ENCODE assay signal across 8 cellular contexts in the genomic region with DNA sequence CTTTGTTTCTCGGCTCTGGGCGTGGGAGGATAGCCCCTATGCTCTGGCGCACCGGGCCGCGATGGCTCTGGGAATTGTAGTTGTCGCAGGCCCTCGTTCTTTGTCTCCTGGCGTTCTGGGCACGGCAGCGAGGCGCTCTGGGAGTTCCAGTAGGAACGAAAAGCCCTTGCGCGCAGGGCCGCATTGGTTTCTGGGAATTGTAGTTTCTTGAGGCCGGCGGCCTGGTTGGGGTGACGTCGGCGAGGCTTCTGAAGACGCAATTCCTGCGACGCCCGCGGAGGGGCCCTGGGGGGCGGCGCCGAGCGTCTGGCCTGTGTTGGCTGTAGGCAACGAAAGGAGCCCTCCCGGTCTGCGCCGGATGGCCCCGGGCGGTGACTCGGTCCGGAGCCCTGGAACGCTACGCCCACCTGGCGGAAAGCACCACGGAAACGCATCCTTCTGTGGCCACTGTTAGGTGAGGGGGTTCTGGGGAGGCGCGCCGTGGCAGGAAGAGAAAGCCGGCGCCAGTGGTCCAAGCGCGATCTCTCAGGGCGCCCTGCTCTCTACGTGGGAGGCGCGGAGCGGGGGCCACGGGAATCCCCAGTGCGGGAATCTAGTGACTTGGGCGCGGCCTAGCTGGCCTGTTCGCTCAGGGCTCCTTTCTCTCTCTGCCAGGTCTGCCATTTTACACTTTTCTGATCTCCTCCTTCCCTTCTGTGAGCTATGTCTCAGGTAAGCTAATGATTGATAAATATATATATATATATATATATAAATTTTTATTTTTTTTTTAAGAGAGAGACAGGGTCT. TPM values are rescaled to one million over a fixed set of nuclear protein-coding genes. Genes with fewer than 3 reads are reported as not detected.
DNase-seq lines count a peak whose midpoint lies in the region; ATAC-seq, FAIRE-seq and TF ChIP-seq lines count a peak whose summit lies in the region.

Gene ZNF140 (plus strand): TSS at position 305 of the 789 bp plus-strand sequence. CDS start 398 bp downstream, at position 703.

- intact Hi-C loops in stomach (cut with DNase I; ENCODE audit: low total_unique reads), result no loop called here

- peak within 1 kb of the TSS; percentile 36 to 83 for H3K4me3 ChIP-seq in DND-41 (ENCODE audit: low read depth in 1 of 2, low read length in 2 of 2)
- H3K4me3 ChIP-seq in stomach, result peak within 1 kb of the TSS; percentile 69 to 86 (median 82)

- ATAC-seq in DND-41 (ENCODE audit: insufficient read depth, low read depth), result peak; percentile 71
- peak; percentile 75 for ATAC-seq in GM21529 (IDR thresholded peaks at IDR 0.05; ENCODE audit: unreplicated experiment)

- H3K27ac Mint-ChIP-seq in IgD-negative memory B cell, result peak within 1 kb of the TSS in 1 of 3 donors; percentile 85
- H3K27ac Mint-ChIP-seq in nephron progenitor cell, result no peak within 1 kb of the TSS

- peak; percentile 91 for DNase-seq in DND-41
- DNase-seq in RCC 7860 (ENCODE audit: low spot score), result peak; percentile 81
- DNase-seq in activated effector memory CD4-positive, alpha-beta T cell treated with Interleukin-2 at 50 U/mL for 16 hours, result peak; percentile 90
- DNase-seq in fibroblast of the conjunctiva (ENCODE audit: low read depth), result peak; percentile 95
- DNase-seq in nephron progenitor cell, result peak; percentile 95
- peak; percentile 95 for DNase-seq in stomach

- no peaks in the 10 kb centered on the region for H4K20me1 ChIP-seq in DND-41 (ENCODE audit: insufficient read depth, low read length)

- H3K4me1 Mint-ChIP-seq in IgD-negative memory B cell (peaks cover 0 to 11% (median 0%) of the 10 kb centered on the region in 3 donors), nephron progenitor cell (no peaks in the 10 kb centered on the region)

- no peak for FAIRE-seq in RCC 7860 (lab: Jason Lieb, UNC)

- H2AFZ ChIP-seq in DND-41 (ENCODE audit: low read depth, low read length), result peak within 1 kb of the TSS; percentile 83

- peak within 1 kb of the TSS; percentile 64 for H3K9ac ChIP-seq in DND-41 (ENCODE audit: low read depth, low read length)

- no peak for TF ChIP-seq POLR2A in stomach (IDR thresholded peaks at IDR 0.05)

- peaks cover 7% of the 10 kb centered on the region for H3K79me2 ChIP-seq in DND-41 (ENCODE audit: insufficient read depth, low read length)

- H3K4me2 ChIP-seq in DND-41 (ENCODE audit: insufficient read depth, low read length), result peak within 1 kb of the TSS; percentile 57

- no peak within 1 kb of the TSS for H3K4me3 Mint-ChIP-seq in IgD-negative memory B cell
- no peak within 1 kb of the TSS for H3K4me3 Mint-ChIP-seq in nephron progenitor cell

- H3K4me1 ChIP-seq in DND-41 (ENCODE audit: insufficient read depth, low read length) (peaks cover 20% of the 10 kb centered on the region), stomach (peaks cover 6 to 20% (median 10%) of the 10 kb centered on the region in 4 donors)

- peaks cover 80% of the 10 kb centered on the region for H3K9me3 ChIP-seq in DND-41 (ENCODE audit: insufficient read depth, low read length, severe bottlenecking)
- H3K9me3 ChIP-seq in stomach, result peaks cover 41 to 84% (median 79%) of the 10 kb centered on the region in 4 donors

- H3K9me3 Mint-ChIP-seq in IgD-negative memory B cell (peaks cover 9 to 36% (median 27%) of the 10 kb centered on the region in 3 donors), nephron progenitor cell (peaks cover 3% of the 10 kb centered on the region)

- H3K36me3 ChIP-seq in DND-41 (ENCODE audit: insufficient read depth, low read length) (peaks cover 48% of the 10 kb centered on the region), stomach (peaks cover 24 to 41% (median 40%) of the 10 kb centered on the region in 4 donors)

- H3K27me3 ChIP-seq in DND-41 (ENCODE audit: insufficient read depth, low read length, poor library complexity) (no peaks in the 10 kb centered on the region), stomach (no peaks in the 10 kb centered on the region)

- H3K36me3 Mint-ChIP-seq in IgD-negative memory B cell (peaks cover 21% of the 10 kb centered on the region), nephron progenitor cell (ENCODE audit: low read depth) (peaks cover 63% of the 10 kb centered on the region)

- TF ChIP-seq EP300 in stomach (IDR thresholded peaks at IDR 0.05), result no peak

- TF ChIP-seq CTCF in DND-41 (IDR thresholded peaks at IDR 0.05; ENCODE audit: borderline replicate concordance, extremely low read depth, low read length, poor library complexity, severe bottlenecking) (peak; percentile 9), nephron progenitor cell (IDR thresholded peaks at IDR 0.05) (peak; percentile 30), stomach (IDR thresholded peaks at IDR 0.05) (peak in 3 of 7 experiments; percentile 7 to 38 (median 26))

- 0 to 1% (median 1%) methylated on average over 29 to 60 of the region's 60 CpGs for WGBS in stomach, 5 donors

- peak within 1 kb of the TSS; percentile 89 for H3K27ac ChIP-seq in DND-41 (ENCODE audit: low read length)
- H3K27ac ChIP-seq in stomach, result peak within 1 kb of the TSS; percentile 89 to 99 (median 98)

- H3K27me3 Mint-ChIP-seq in IgD-negative memory B cell (no peaks in the 10 kb centered on the region), nephron progenitor cell (ENCODE audit: low read depth, poor library complexity) (peaks cover 9% of the 10 kb centered on the region)

RNA-seq across cellular contexts. Expression of gene ZNF140, which starts in this region (rescaled TPM):
- polyA plus RNA-seq in IgD-negative memory B cell (20.5 TPM), stomach (10 to 100 TPM; 10.0 to 17.1 (median 13.2) TPM)
- total RNA-seq in stomach, result 10 to 100 TPM in 3 of 5 donors, 1 to 10 TPM in 2; 2.3 to 43.3 (median 34.1) TPM

Comparison
In these comparisons a context has a peak if more than half of its experiments do, and no peak if none do; other contexts are left out.
1. Peak in every context shown above with its lines: DNase-seq, ATAC-seq, H3K4me3 ChIP-seq and H3K27ac ChIP-seq.